In genomic region chr17:77197115-77197514, GRCh38 we compare ENCODE assay signal across 24 cellular contexts. TPM values are rescaled to one million over a fixed set of nuclear protein-coding genes. Genes with fewer than 3 reads are reported as not detected.
DNase-seq lines count a peak whose midpoint lies in the region; FAIRE-seq and TF ChIP-seq lines count a peak whose summit lies in the region.
"Had no signal": no experiment of that assay in that cellular context is flagged by ENCODE, and none has a peak within 500 bp of the region (broad histone marks: within the 10 kb centered on the region; RNA-seq: fewer than 3 reads in every experiment).

No MANE protein-coding gene starts in this region.

- H3K4me3 ChIP-seq in HEK293 (ENCODE audit: low read depth, low read length): no peak overlapping the region
- no peak overlapping the region for H3K4me3 ChIP-seq in H1 (ENCODE audit: extremely low read depth in 1 of 4, insufficient read depth in 2 of 4, low read depth in 3 of 4, low read length in 4 of 4)
- no peak overlapping the region for H3K4me3 ChIP-seq in smooth muscle cell
- H3K4me3 ChIP-seq: A549; BLaER1 treated with 17β-estradiol and CSF1 and Interleukin-3, amounts not matched to agents 10 nM and 100 nM; GM12878 had no signal

- 0 out of 2 replicates have a peak overlapping the region, but pooled peaks have one; percentile 2 for H2BK5ac ChIP-seq in H1 (ENCODE audit: low read depth, low read length)

- 90% methylated on average over 9 of the region's 9 CpGs; no CpG with 5 or more reads in 1 of the 2 experiments for WGBS in H1 (ENCODE audit: extremely low coverage in 1 of 2, insufficient coverage in 1 of 2, insufficient read length in 1 of 2, insufficient replicate concordance in 2 of 2, low coverage in 1 of 2, low lambda C conversion rate in 2 of 2, missing lambda C conversion rate in 1 of 2), 2 experiments
- WGBS in smooth muscle cell (ENCODE audit: low lambda C conversion rate): 89% methylated on average over 9 of the region's 9 CpGs

- POLR2A ChIA-PET in HEK293 (lab: Yijun Ruan, JAX) (no interaction called here), H1 (lab: Charles Lee; ENCODE audit: partially characterized antibody) (no interaction called here)

- H4K20me1 ChIP-seq in H1 (replicated peaks in 1 of 2; ENCODE audit: control insufficient read depth in 1 of 2, insufficient read depth in 2 of 2, low read length in 2 of 2) (peaks cover 0 to 1% of the 10 kb centered on the region in 2 experiments), smooth muscle cell (ENCODE audit: low read depth) (peaks cover 12% of the 10 kb centered on the region)

- no peak overlapping the region for H3K23ac ChIP-seq in H1 (ENCODE audit: insufficient read length)

- no peak overlapping the region for H3K14ac ChIP-seq in H1 (ENCODE audit: insufficient read length)

- TF ChIP-seq CTCF in HEK293 (tag by site-specific recombination; IDR thresholded peaks at IDR 0.05): no peak
- no peak for TF ChIP-seq CTCF in H1 (IDR thresholded peaks at IDR 0.05; ENCODE audit: control extremely low read depth in 1 of 3, insufficient read depth in 1 of 3, low read depth in 1 of 3, low read length in 3 of 3)
- TF ChIP-seq CTCF in smooth muscle cell (IDR thresholded peaks at IDR 0.05; ENCODE audit: borderline replicate concordance, insufficient read depth, poor library complexity, severe bottlenecking): no peak

- H4K5ac ChIP-seq in H1 (ENCODE audit: insufficient read length, low read depth, low read length): no peak overlapping the region

- H2BK120ac ChIP-seq in H1 (replicated peaks; ENCODE audit: low read depth, low read length): no peak overlapping the region

- H2AFZ ChIP-seq in H1 (ENCODE audit: low read length) (no peak overlapping the region), smooth muscle cell (ENCODE audit: low read depth) (no peak overlapping the region)

- no peak overlapping the region for H3K18ac ChIP-seq in H1 (ENCODE audit: extremely low read depth, low read length)

- H3K9ac ChIP-seq in H1 (replicated peaks in 1 of 4; ENCODE audit: extremely low read depth in 1 of 4, low read depth in 3 of 4, low read length in 3 of 4): no peak overlapping the region
- peak overlapping the region; percentile 11 for H3K9ac ChIP-seq in smooth muscle cell (ENCODE audit: low read depth)
- H3K9ac ChIP-seq: BLaER1 treated with 17β-estradiol and CSF1 and Interleukin-3, amounts not matched to agents 10 nM and 100 nM had no signal

- H3K36me3 ChIP-seq in HEK293 (ENCODE audit: control insufficient read depth in 2 of 2, insufficient read depth in 1 of 2, low read length in 2 of 2) (peaks cover 47 to 85% of the 10 kb centered on the region in 2 experiments), H1 (ENCODE audit: control insufficient read depth in 2 of 4, insufficient read depth in 4 of 4, low read length in 3 of 4) (peaks cover 6 to 44% (median 27%) of the 10 kb centered on the region in 4 experiments), smooth muscle cell (ENCODE audit: low read depth) (peaks cover 6% of the 10 kb centered on the region)

- no peak for TF ChIP-seq POLR2A in H1 (IDR thresholded peaks at IDR 0.05; ENCODE audit: control extremely low read depth in 1 of 2, low read depth in 2 of 2, low read length in 2 of 2)

- H3K9me3 ChIP-seq in HEK293 (ENCODE audit: control insufficient read depth, insufficient read depth, low read depth, low read length) (no peaks in the 10 kb centered on the region), H1 (ENCODE audit: insufficient read depth in 2 of 2, low read depth in 1 of 2, low read length in 1 of 2) (no peaks in the 10 kb centered on the region), smooth muscle cell (replicated peaks; ENCODE audit: low read depth) (no peaks in the 10 kb centered on the region)
- H3K9me3 ChIP-seq: A549; BLaER1 treated with 17β-estradiol and CSF1 and Interleukin-3, amounts not matched to agents 10 nM and 100 nM; Caco-2 had no signal

- H3K79me2 ChIP-seq in H1 (ENCODE audit: control insufficient read depth in 1 of 2, insufficient read depth in 2 of 2, low read length in 2 of 2) (no peaks in the 10 kb centered on the region), smooth muscle cell (ENCODE audit: low read depth) (no peaks in the 10 kb centered on the region)

- H3K4ac ChIP-seq in H1 (replicated peaks; ENCODE audit: insufficient read length, low read depth, low read length): no peak overlapping the region

- DNase-seq in H1 (ENCODE audit: low read depth in 1 of 2, low spot score in 2 of 2) (no peak), mesenteric fat pad (ENCODE audit: low spot score) (peak; percentile 24), smooth muscle cell (lab: John Stamatoyannopoulos, UW; ENCODE audit: unreplicated experiment) (no peak), activated gamma-delta T cell (lab: John Stamatoyannopoulos, UW) (no peak), DMS53 (lab: John Stamatoyannopoulos, UW) (no peak), NCI-H2107 (lab: John Stamatoyannopoulos, UW) (no peak)
- DNase-seq: AML-193; Caco-2; Calu3; CD4-positive, alpha-beta T cell; CD8-positive, alpha-beta T cell; DMS79; DND-41; EL; GDM1 had no signal

- CTCF ChIA-PET in HEK293 (lab: Yijun Ruan, JAX) (no interaction called here), H1 (lab: Charles Lee; ENCODE audit: partially characterized antibody) (no interaction called here)

- no peak for TF ChIP-seq EP300 in H1 (IDR thresholded peaks at IDR 0.05; ENCODE audit: borderline replicate concordance in 1 of 2, low read depth in 2 of 2, low read length in 2 of 2)

- no peak for FAIRE-seq in H1 (lab: Jason Lieb, UNC)
- FAIRE-seq: A549, D721Med, GM12878, GM12892, GM18507 had no signal

- no peaks in the 10 kb centered on the region for H3K23me2 ChIP-seq in H1 (ENCODE audit: low read depth, low read length)

- no peak overlapping the region for H4K8ac ChIP-seq in H1 (ENCODE audit: extremely low read depth, insufficient read depth, low read length)

- H2BK20ac ChIP-seq in H1 (ENCODE audit: low read length): no peak overlapping the region

- no peak overlapping the region for H2BK12ac ChIP-seq in H1 (ENCODE audit: low read depth, low read length)

- no peak overlapping the region for H3K56ac ChIP-seq in H1 (replicated peaks; ENCODE audit: insufficient read length, low read depth, low read length)

- no peak overlapping the region for H4K91ac ChIP-seq in H1 (replicated peaks; ENCODE audit: insufficient read length, low read length)

- H3K27ac ChIP-seq in HEK293 (ENCODE audit: extremely low read depth, low read depth, low read length): no peak overlapping the region
- no peak overlapping the region for H3K27ac ChIP-seq in H1 (ENCODE audit: low read depth, low read length)
- peak overlapping the region; percentile 73 for H3K27ac ChIP-seq in smooth muscle cell (ENCODE audit: low read depth)
- H3K27ac ChIP-seq: 22Rv1; A549; BLaER1 treated with 17β-estradiol and CSF1 and Interleukin-3, amounts not matched to agents 10 nM and 100 nM; C4-2B had no signal

- no peak for TF ChIP-seq RAD21 in H1 (IDR thresholded peaks at IDR 0.05 in 1 of 2, conservative IDR thresholded peaks at IDR 0.05 in 1 of 2; ENCODE audit: low read depth in 2 of 2, low read length in 2 of 2)

- no peak overlapping the region for H3K4me2 ChIP-seq in H1 (ENCODE audit: insufficient read depth in 1 of 2, low read depth in 2 of 2, low read length in 2 of 2)
- H3K4me2 ChIP-seq in smooth muscle cell: peak overlapping the region; percentile 2
- H3K4me2 ChIP-seq: A549; BLaER1 treated with 17β-estradiol and CSF1 and Interleukin-3, amounts not matched to agents 10 nM and 100 nM had no signal

- H3F3A ChIP-seq in smooth muscle cell (ENCODE audit: low read depth): no peaks in the 10 kb centered on the region

- H3K4me1 ChIP-seq in HEK293 (ENCODE audit: control insufficient read depth, insufficient read depth, low read length) (no peaks in the 10 kb centered on the region), H1 (replicated peaks in 1 of 4; ENCODE audit: control insufficient read depth in 3 of 4, insufficient read depth in 4 of 4, low read length in 3 of 4) (no peaks in the 10 kb centered on the region), smooth muscle cell (ENCODE audit: low read depth) (no peaks in the 10 kb centered on the region)
- H3K4me1 ChIP-seq: A549; BLaER1 treated with 17β-estradiol and CSF1 and Interleukin-3, amounts not matched to agents 10 nM and 100 nM; Caco-2 had no signal

- no peaks in the 10 kb centered on the region for H3K27me3 ChIP-seq in H1 (replicated peaks in 1 of 4; ENCODE audit: control insufficient read depth in 3 of 4, extremely low read depth in 1 of 4, insufficient read depth in 3 of 4, low read length in 3 of 4)
- no peaks in the 10 kb centered on the region for H3K27me3 ChIP-seq in smooth muscle cell (ENCODE audit: low read depth)
- H3K27me3 ChIP-seq: BLaER1 treated with 17β-estradiol and CSF1 and Interleukin-3, amounts not matched to agents 10 nM and 100 nM had no signal

- no peak overlapping the region for H2BK15ac ChIP-seq in H1 (ENCODE audit: low read length)

- 0 out of 2 replicates have a peak, but pooled peaks cover 3% of the 10 kb centered on the region for H3K79me1 ChIP-seq in H1 (ENCODE audit: low read depth, low read length)

- no peak overlapping the region for H2AK5ac ChIP-seq in H1 (ENCODE audit: low read depth, low read length)

TF ChIP-seq in HEK293, 187 proteins besides CTCF, POLR2A, EP300 and RAD21:
- TF ChIP-seq SCRT2 (tag by site-specific recombination; IDR thresholded peaks at IDR 0.05): peak; percentile 82
- no peak for TF ChIP-seq ZNF530 (tag by site-specific recombination; IDR thresholded peaks at IDR 0.05; ENCODE audit: low read depth)
- TF ChIP-seq ZNF274 (IDR thresholded peaks at IDR 0.05; ENCODE audit: low read length): no peak
- TF ChIP-seq ZNF274 (tag by site-specific recombination; IDR thresholded peaks at IDR 0.05; ENCODE audit: borderline replicate concordance): no peak

TF ChIP-seq in H1, 55 proteins besides CTCF, POLR2A, EP300 and RAD21 (continues in another document):
- TF ChIP-seq NANOG (IDR thresholded peaks at IDR 0.05; ENCODE audit: insufficient read depth, low read depth, low read length, poor library complexity, severe bottlenecking) (no peak), POLR2AphosphoS5 (IDR thresholded peaks at IDR 0.05; ENCODE audit: low read depth, low read length) (no peak), EGR1 (IDR thresholded peaks at IDR 0.05; ENCODE audit: borderline replicate concordance, low read depth, low read length) (no peak), KDM4A (IDR thresholded peaks at IDR 0.05; ENCODE audit: low read depth, low read length, severe bottlenecking) (no peak), TBP (IDR thresholded peaks at IDR 0.05; ENCODE audit: low read depth, low read length) (no peak), SP2 (IDR thresholded peaks at IDR 0.05; ENCODE audit: low read length) (no peak)

RNA-seq across cellular contexts. Expression of gene SEC14L1, which starts 56.3 kb away (rescaled TPM):
- 74.4 TPM in 2 replicates for total RNA-seq in H1 (2021; fragmentation: NEBNext Ultra II Directional; extraction: Animal tissue kit (Norgen Biotek cat#: 25700))
- 27.2 and 42.7 TPM in 2 replicates for polyA plus RNA-seq in H1 (2011; rRNA removed)
- 18.7 TPM for polyA plus RNA-seq in H1 (2011; cell fraction: cytosol; rRNA removed)
- 73.2 TPM for polyA plus RNA-seq in H1 (2011; cell fraction: nucleus; rRNA removed)
- polyA plus RNA-seq in H1 (2012, experiment 1 of 2): 40.4 to 51.0 TPM (median 49.2 TPM) in 4 replicates
- polyA plus RNA-seq in H1 (2012, experiment 2 of 2): 8.8 TPM
- 63.8 TPM for polyA plus RNA-seq in H1 (2013, experiment 1 of 2)
- polyA plus RNA-seq in H1 (2013, experiment 2 of 2): 57.5 TPM
- polyA minus RNA-seq in H1 (2011; rRNA and poly(A)+ RNA removed): 23.0 and 24.1 TPM in 2 replicates
- 30.6 TPM for polyA minus RNA-seq in H1 (2011; cell fraction: cytosol; rRNA and poly(A)+ RNA removed)
- 45.3 TPM for polyA minus RNA-seq in H1 (2011; cell fraction: nucleus; rRNA and poly(A)+ RNA removed)
- total RNA-seq in mesenteric fat pad: 192 TPM
- total RNA-seq in smooth muscle cell: 24.3 and 25.1 TPM in 2 replicates
- 25.8 and 29.5 TPM in 2 replicates for polyA plus RNA-seq in smooth muscle cell
